8 cellular contexts compared by ENCODE assay signal in the genomic region with DNA sequence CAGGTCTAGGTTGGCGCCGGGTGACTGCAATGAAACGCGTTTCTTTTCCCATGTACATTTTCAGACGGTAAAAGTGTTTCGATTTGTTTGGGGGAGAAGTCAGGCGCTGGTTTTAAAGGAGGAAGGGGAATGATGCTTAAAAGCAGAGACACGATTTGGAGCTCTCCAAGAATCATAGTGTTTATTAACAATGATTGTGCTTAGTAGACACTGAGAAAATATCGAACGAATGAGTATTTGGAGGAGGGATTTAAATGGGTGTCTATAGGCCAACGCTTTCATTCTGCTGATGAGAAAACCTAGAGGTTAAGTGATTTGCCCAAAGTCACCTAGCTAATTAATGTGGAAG. TPM values are rescaled to one million over a fixed set of nuclear protein-coding genes. Genes with fewer than 3 reads are reported as not detected.
DNase-seq lines count a peak whose midpoint lies in the region; ATAC-seq and TF ChIP-seq lines count a peak whose summit lies in the region.

No MANE protein-coding gene starts in this region.

- no peak for TF ChIP-seq CTCF in stomach (IDR thresholded peaks at IDR 0.05)

- H3K27me3 ChIP-seq in HUES6 (ENCODE audit: control insufficient read depth, insufficient read depth, low read length) (peaks cover 48% of the 10 kb centered on the region), stomach (no peaks in the 10 kb centered on the region)

- no peak for ATAC-seq in HG03571 (IDR thresholded peaks at IDR 0.05; ENCODE audit: unreplicated experiment)

- H3K36me3 Mint-ChIP-seq in immature natural killer cell = peaks cover 0 to 2% (median 0%) of the 10 kb centered on the region in 3 donors

- no peak for TF ChIP-seq POLR2A in stomach (IDR thresholded peaks at IDR 0.05)

- peaks cover 28 to 37% of the 10 kb centered on the region in 2 donors for H3K4me1 Mint-ChIP-seq in immature natural killer cell

- H3K4me1 ChIP-seq in HUES6 (ENCODE audit: control insufficient read depth, insufficient read depth, low read length) = peaks cover 19% of the 10 kb centered on the region
- H3K4me1 ChIP-seq in stomach = peaks cover 8 to 27% (median 16%) of the 10 kb centered on the region in 4 donors

- 9 to 14% (median 13%) methylated on average over 11 of the region's 11 CpGs for WGBS in adipose tissue, 3 donors
- 12 to 18% (median 14%) methylated on average over 11 of the region's 11 CpGs for WGBS in stomach, 5 donors

- H3K27ac ChIP-seq in HUES6 (ENCODE audit: low read depth, low read length) (no peak overlapping the region), adipose tissue (ENCODE audit: low read depth, low read length) (peak overlapping the region; percentile 74), stomach (peak overlapping the region; percentile 90 to 96 (median 93))

- DNase-seq in immature natural killer cell = no peak
- DNase-seq in stomach = no peak
- no peak for DNase-seq in HEK293T (ENCODE audit: extremely low spot score)
- no peak for DNase-seq in SIG-M5 (lab: John Stamatoyannopoulos, UW)
- no peak for DNase-seq in SW480 (ENCODE audit: low spot score)

- CTCF ChIA-PET in HEK293T (lab: Yijun Ruan, JAX) = interaction anchor here (0.7 kb wide), 1 partner anchor 8 kb away, joined by 3 read pairs; no protein-coding TSS in a partner anchor

- H3K36me3 ChIP-seq in HUES6 (ENCODE audit: control insufficient read depth, insufficient read depth, low read length) (no peaks in the 10 kb centered on the region), stomach (no peaks in the 10 kb centered on the region)

- TF ChIP-seq EP300 in stomach (IDR thresholded peaks at IDR 0.05) = no peak

- H3K9me3 Mint-ChIP-seq in immature natural killer cell = no peaks in the 10 kb centered on the region

- H3K9me3 ChIP-seq in HUES6 (ENCODE audit: control insufficient read depth, insufficient read depth, low read depth, low read length) = peaks cover 10% of the 10 kb centered on the region
- no peaks in the 10 kb centered on the region for H3K9me3 ChIP-seq in stomach

- peak overlapping the region in 5 of 6 donors; percentile 65 to 90 (median 82) for H3K27ac Mint-ChIP-seq in immature natural killer cell

- peak overlapping the region; percentile 5 for H3K9ac ChIP-seq in HUES6 (ENCODE audit: low read length)

- peak overlapping the region; percentile 73 to 85 (median 77) for H3K4me3 Mint-ChIP-seq in immature natural killer cell

- H3K4me3 ChIP-seq in HUES6 (ENCODE audit: low read depth, low read length) (peak overlapping the region; percentile 67), stomach (peak overlapping the region; percentile 38 to 76 (median 64))

- peaks cover 10 to 17% (median 17%) of the 10 kb centered on the region in 3 donors for H3K27me3 Mint-ChIP-seq in immature natural killer cell (ENCODE audit: low read depth in 3 of 3)

- POLR2A ChIA-PET in HEK293T (lab: Yijun Ruan, JAX) = interaction anchor here (1.2 kb wide), 1 partner anchor 8 kb away, joined by 4 read pairs; no protein-coding TSS in a partner anchor

- intact Hi-C loops in stomach (cut with DNase I; ENCODE audit: low total_unique reads) = no loop called here

TF ChIP-seq in HEK293T, 16 proteins besides CTCF, POLR2A, EP300 and RAD21:
- no peak for TF ChIP-seq CTBP1 (IDR thresholded peaks at IDR 0.05; ENCODE audit: borderline replicate concordance)
- TF ChIP-seq FOXK2 (IDR thresholded peaks at IDR 0.05) = no peak
- no peak for TF ChIP-seq SUZ12 (IDR thresholded peaks at IDR 0.05)
- TF ChIP-seq NFRKB (IDR thresholded peaks at IDR 0.05) = no peak
- TF ChIP-seq FOXM1 (IDR thresholded peaks at IDR 0.05; ENCODE audit: borderline replicate concordance) = no peak
- TF ChIP-seq ELF4 (IDR thresholded peaks at IDR 0.05) = no peak
- TF ChIP-seq, protein P1, sequence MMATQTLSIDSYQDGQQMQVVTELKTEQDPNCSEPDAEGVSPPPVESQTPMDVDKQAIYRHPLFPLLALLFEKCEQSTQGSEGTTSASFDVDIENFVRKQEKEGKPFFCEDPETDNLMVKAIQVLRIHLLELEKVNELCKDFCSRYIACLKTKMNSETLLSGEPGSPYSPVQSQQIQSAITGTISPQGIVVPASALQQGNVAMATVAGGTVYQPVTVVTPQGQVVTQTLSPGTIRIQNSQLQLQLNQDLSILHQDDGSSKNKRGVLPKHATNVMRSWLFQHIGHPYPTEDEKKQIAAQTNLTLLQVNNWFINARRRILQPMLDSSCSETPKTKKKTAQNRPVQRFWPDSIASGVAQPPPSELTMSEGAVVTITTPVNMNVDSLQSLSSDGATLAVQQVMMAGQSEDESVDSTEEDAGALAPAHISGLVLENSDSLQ (IDR thresholded peaks at IDR 0.05) = no peak

RNA-seq across cellular contexts. Expression of gene JAK1, which starts 36.9 kb away (rescaled TPM):
- polyA plus RNA-seq in adipose tissue = 10 to 100 TPM; 29.5 to 79.6 (median 73.2) TPM
- polyA plus RNA-seq in immature natural killer cell = 100 to 1,000 TPM; 265 to 734 (median 416) TPM
- total RNA-seq in stomach = 100 to 1,000 TPM in 3 of 5 donors, 10 to 100 TPM in 2; 69.2 to 149 (median 106) TPM
- 10 to 100 TPM; 21.3 to 44.0 (median 28.3) TPM for polyA plus RNA-seq in stomach
